15 cellular contexts compared by ENCODE assay signal in the genomic region with DNA sequence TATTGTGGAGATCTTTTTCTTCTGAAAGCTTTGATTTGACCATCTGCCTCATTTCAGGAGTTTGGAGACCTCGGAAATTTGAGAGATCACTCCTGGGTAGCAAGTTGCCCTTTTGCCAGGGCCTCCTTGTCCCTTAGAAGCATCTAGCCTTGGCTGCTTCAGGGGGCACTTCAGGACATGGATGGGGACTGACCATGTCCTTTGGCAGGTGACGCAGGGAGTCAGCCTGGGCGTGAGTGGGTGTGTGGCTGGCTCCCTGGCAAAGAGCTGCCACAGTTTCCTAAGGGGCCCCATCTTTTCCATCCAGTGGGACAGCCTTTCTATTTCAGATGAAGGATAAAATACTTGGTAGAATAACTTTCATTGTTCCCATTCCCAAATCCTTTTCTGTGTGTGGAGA. TPM values are rescaled to one million over a fixed set of nuclear protein-coding genes. Genes with fewer than 3 reads are reported as not detected.
DNase-seq lines count a peak whose midpoint lies in the region; ATAC-seq and TF ChIP-seq lines count a peak whose summit lies in the region.
"Had no signal": no experiment of that assay in that cellular context is flagged by ENCODE, and none has a peak within 500 bp of the region (broad histone marks: within the 10 kb centered on the region; RNA-seq: fewer than 3 reads in every experiment).

No MANE protein-coding gene starts in this region.

- H2BK5ac ChIP-seq in H9 (ENCODE audit: insufficient read length, low read length) = no peak overlapping the region

- H3K36me3 Mint-ChIP-seq in H9 (ENCODE audit: insufficient read depth in 1 of 3, low read depth in 3 of 3) = no peaks in the 10 kb centered on the region; a peak in 2 of 7 replicates
- peaks cover 4% of the 10 kb centered on the region for H3K36me3 Mint-ChIP-seq in mesothelial cell of epicardium
- peaks cover 15% of the 10 kb centered on the region for H3K36me3 Mint-ChIP-seq in CD4-positive, alpha-beta T cell (ENCODE audit: low read depth)

- H3K23ac ChIP-seq in H9 (ENCODE audit: insufficient read length, low read depth, low read length) = no peak overlapping the region

- H3K9me3 ChIP-seq in H9 (ENCODE audit: control insufficient read depth, low read depth, low read length) (no peaks in the 10 kb centered on the region), tibial artery (no peaks in the 10 kb centered on the region)
- H3K9me3 ChIP-seq in CD4-positive, alpha-beta T cell (ENCODE audit: control insufficient read depth, low read length) = no peaks in the 10 kb centered on the region
- H3K9me3 ChIP-seq: A549, BE2C, Caco-2 had no signal

- H2BK15ac ChIP-seq in H9 (ENCODE audit: low read depth, low read length) = no peak overlapping the region; the same call in 1 of the 2 replicates

- no peak overlapping the region for H3K4me2 ChIP-seq in H9 (ENCODE audit: insufficient read depth, insufficient read length, low read length)
- H3K4me2 ChIP-seq: A549 had no signal

- intact Hi-C loops in tibial artery (cut with DNase I; ENCODE audit: low total_unique reads) = no loop called here
- intact Hi-C loops in CD4-positive, alpha-beta T cell (cut with DNase I, micrococcal nuclease) = no loop called here

- DNase-seq in H9 (no peak), coronary artery (ENCODE audit: low spot score) (no peak), mesothelial cell of epicardium (ENCODE audit: low spot score in 2 of 2, unreplicated experiment in 2 of 2) (no peak), tibial artery (no peak), COLO668 (lab: John Stamatoyannopoulos, UW; ENCODE audit: unreplicated experiment) (no peak)
- no peak for DNase-seq in CD4-positive, alpha-beta T cell
- DNase-seq: BE2C; Caco-2; CD8-positive, alpha-beta T cell; DND-41; GDM1; IMR-90 had no signal

- no peak overlapping the region for H3K56ac ChIP-seq in H9 (ENCODE audit: insufficient read length, low read depth, low read length)

- H3K79me1 ChIP-seq in H9 (ENCODE audit: insufficient read depth, low read depth, low read length, poor library complexity, severe bottlenecking) = no peaks in the 10 kb centered on the region

- no peaks in the 10 kb centered on the region for H4K20me1 ChIP-seq in H9 (ENCODE audit: control insufficient read depth, insufficient read depth, insufficient read length)

- no peak overlapping the region for H4K5ac ChIP-seq in H9 (ENCODE audit: insufficient read length, low read depth, low read length)

- H3K14ac ChIP-seq in H9 (ENCODE audit: insufficient read depth, low read length) = no peak overlapping the region; the same call in 1 of the 2 replicates

- ATAC-seq in CD4-positive, alpha-beta T cell (ENCODE audit: poor library complexity) = no peak
- ATAC-seq in HG03159 (IDR thresholded peaks at IDR 0.05; ENCODE audit: unreplicated experiment) = no peak
- ATAC-seq: A549; CD8-positive, alpha-beta T cell; HCT116 had no signal

- H2BK20ac ChIP-seq in H9 (ENCODE audit: low read depth, low read length, poor library complexity, severe bottlenecking) = no peak overlapping the region

- H3K27me3 Mint-ChIP-seq in H9 (ENCODE audit: low read depth) (no peaks in the 10 kb centered on the region), mesothelial cell of epicardium (ENCODE audit: low read depth) (no peaks in the 10 kb centered on the region)
- no peaks in the 10 kb centered on the region for H3K27me3 Mint-ChIP-seq in CD4-positive, alpha-beta T cell

- no peak overlapping the region for H3K4ac ChIP-seq in H9 (ENCODE audit: low read depth, low read length)

- no peak overlapping the region for H3K18ac ChIP-seq in H9 (ENCODE audit: insufficient read length, low read depth, low read length)

- no peak overlapping the region for H3K9ac ChIP-seq in H9 (ENCODE audit: extremely low read depth, insufficient read length, low read length)

- CTCF ChIA-PET in CD4-positive, alpha-beta T cell (lab: Charles Lee) = no interaction called here

- H3K27ac Mint-ChIP-seq in H9 (no peak overlapping the region; a peak in 2 of 7 replicates), mesothelial cell of epicardium (peak overlapping the region; percentile 48)
- H3K27ac Mint-ChIP-seq in CD4-positive, alpha-beta T cell = no peak overlapping the region
- H3K27ac Mint-ChIP-seq: CD8-positive, alpha-beta T cell had no signal

- no peak overlapping the region for H2BK120ac ChIP-seq in H9 (ENCODE audit: low read depth, low read length, poor library complexity, severe bottlenecking)

- H3K4me3 ChIP-seq in coronary artery = peak overlapping the region; percentile 31
- no peak overlapping the region for H3K4me3 ChIP-seq in tibial artery
- H3K4me3 ChIP-seq: A549 had no signal

- H3K4me1 Mint-ChIP-seq in H9 (peaks cover 34 to 37% of the 10 kb centered on the region in 2 experiments), mesothelial cell of epicardium (peaks cover 39% of the 10 kb centered on the region)
- peaks cover 54% of the 10 kb centered on the region for H3K4me1 Mint-ChIP-seq in CD4-positive, alpha-beta T cell (ENCODE audit: low read depth)

- TF ChIP-seq CTCF in H9 (conservative IDR thresholded peaks at IDR 0.05) (no peak), coronary artery (IDR thresholded peaks at IDR 0.05) (no peak), mesothelial cell of epicardium (IDR thresholded peaks at IDR 0.05; ENCODE audit: unreplicated experiment) (no peak), tibial artery (IDR thresholded peaks at IDR 0.05) (no peak)
- TF ChIP-seq CTCF in CD4-positive, alpha-beta T cell (IDR thresholded peaks at IDR 0.05) = no peak

- no peaks in the 10 kb centered on the region for H3K23me2 ChIP-seq in H9 (ENCODE audit: insufficient read length, low read depth, low read length, poor library complexity, severe bottlenecking)

- no peaks in the 10 kb centered on the region for H3K79me2 ChIP-seq in H9 (ENCODE audit: insufficient read depth, low read length)

- H3K4me3 Mint-ChIP-seq in H9 (no peak overlapping the region), mesothelial cell of epicardium (no peak overlapping the region)
- H3K4me3 Mint-ChIP-seq in CD4-positive, alpha-beta T cell = no peak overlapping the region
- H3K4me3 Mint-ChIP-seq: CD8-positive, alpha-beta T cell had no signal

- no peak overlapping the region for H3T11ph ChIP-seq in H9 (ENCODE audit: low read length)

- H3K27ac ChIP-seq in H9 (ENCODE audit: insufficient read length, low read depth, low read length) (no peak overlapping the region), coronary artery (peak overlapping the region in 1 of 2 donors; percentile 19), tibial artery (peak overlapping the region; percentile 1 to 18)
- no peak overlapping the region for H3K27ac ChIP-seq in CD4-positive, alpha-beta T cell (ENCODE audit: low read depth, low read length)
- H3K27ac ChIP-seq: A549 had no signal

- H4K8ac ChIP-seq in H9 (replicated peaks; ENCODE audit: insufficient read length, low read depth, low read length) = no peak overlapping the region

- no CpG with 5 or more reads among the region's 3 CpGs for WGBS in H9 (ENCODE audit: extremely low coverage, insufficient read length, low lambda C conversion rate)

- H3K4me1 ChIP-seq in H9 (ENCODE audit: insufficient read depth, low read length) (peaks cover 4% of the 10 kb centered on the region; the same call in 1 of the 2 replicates), tibial artery (peaks cover 0 to 30% (median 5%) of the 10 kb centered on the region in 4 donors)
- H3K4me1 ChIP-seq: A549, Caco-2 had no signal

- H3K27me3 ChIP-seq in H9 (ENCODE audit: insufficient read depth, low read length) (no peaks in the 10 kb centered on the region), tibial artery (no peaks in the 10 kb centered on the region)
- no peaks in the 10 kb centered on the region for H3K27me3 ChIP-seq in CD4-positive, alpha-beta T cell (ENCODE audit: control insufficient read depth, insufficient read depth, low read length)
- H3K27me3 ChIP-seq: BE2C had no signal

- H3K36me3 ChIP-seq in tibial artery = no peaks in the 10 kb centered on the region
- H3K36me3 ChIP-seq: BE2C had no signal

- no peak overlapping the region for H2AFZ ChIP-seq in H9 (ENCODE audit: low read length)

- peak overlapping the region; percentile 39 for H2AK5ac ChIP-seq in H9 (ENCODE audit: insufficient read length, low read length)

- no peak overlapping the region for H4K91ac ChIP-seq in H9 (ENCODE audit: insufficient read length, low read depth, low read length)

- H3K9me3 Mint-ChIP-seq in H9 (peaks cover 0 to 4% of the 10 kb centered on the region in 2 experiments; a peak in 2 of 5 replicates), mesothelial cell of epicardium (peaks cover 4% of the 10 kb centered on the region)
- no peaks in the 10 kb centered on the region for H3K9me3 Mint-ChIP-seq in CD4-positive, alpha-beta T cell
- H3K9me3 Mint-ChIP-seq: CD8-positive, alpha-beta T cell had no signal

- POLR2A ChIA-PET in CD4-positive, alpha-beta T cell (lab: Charles Lee) = no interaction called here

- H2BK12ac ChIP-seq in H9 (ENCODE audit: insufficient read length, low read depth, low read length) = no peak overlapping the region

RNA-seq across cellular contexts. Expression of gene EEFSEC, which starts 27.6 kb away (rescaled TPM):
- total RNA-seq in H9 (2021) (9.5 and 10.2 TPM in 2 replicates), mesothelial cell of epicardium (17.2 to 19.4 TPM (median 18.6 TPM) in 3 replicates)
- total RNA-seq in CD4-positive, alpha-beta T cell = 10 to 100 TPM; 13.1 to 13.9 TPM

RNA-seq across cellular contexts. Expression of gene RUVBL1, which starts 57.3 kb away (rescaled TPM):
- total RNA-seq in H9 (2021) (99.6 and 99.7 TPM in 2 replicates), mesothelial cell of epicardium (37.8 to 40.6 TPM (median 38.6 TPM) in 3 replicates)
- total RNA-seq in CD4-positive, alpha-beta T cell = 1 to 10 TPM; 5.6 to 7.7 TPM

Comparison
In these comparisons a context has a peak if more than half of its experiments do, and no peak if none do; other contexts are left out.
1. H3K27ac ChIP-seq: peak in tibial artery (2 of 2); none in H9 (single experiment) and CD4-positive, alpha-beta T cell (single experiment).